ENCODE assay signal across 13 cellular contexts in genomic region chr1:117843791-117844190, GRCh38.
A peak's percentile ranks its signal among the peaks of the same experiment; 100 is the strongest.
DNase-seq lines count a peak whose midpoint lies in the region; ATAC-seq and TF ChIP-seq lines count a peak whose summit lies in the region.
"Had no signal": no experiment of that assay in that cellular context is flagged by ENCODE, and none has a peak within 500 bp of the region (broad histone marks: within the 10 kb centered on the region; RNA-seq: fewer than 3 reads in every experiment).

No MANE protein-coding gene starts in this region.

- no peak overlapping the region for H3K9ac ChIP-seq in PC-3 (ENCODE audit: low read length)

- no peak overlapping the region for H3K27ac Mint-ChIP-seq in activated CD4-positive, alpha-beta memory T cell treated with anti-CD3 and anti-CD28 coated beads, Interleukin-2, amount 10 ng/mL, durations not matched to agents 7 days and 5 days
- H3K27ac Mint-ChIP-seq: B cell; CD4-positive, alpha-beta T cell had no signal

- no peaks in the 10 kb centered on the region for H3K27me3 Mint-ChIP-seq in activated CD4-positive, alpha-beta memory T cell treated with anti-CD3 and anti-CD28 coated beads, Interleukin-2, amount 10 ng/mL, durations not matched to agents 7 days and 5 days
- H3K27me3 Mint-ChIP-seq: B cell; CD4-positive, alpha-beta T cell had no signal

- H3K27ac ChIP-seq in PC-3 (ENCODE audit: low read length) = peak overlapping the region; percentile 25
- no peak overlapping the region for H3K27ac ChIP-seq in ovary
- H3K27ac ChIP-seq in brain microvascular endothelial cell = no peak overlapping the region

- no peak for TF ChIP-seq EP300 in ovary (IDR thresholded peaks at IDR 0.05)

- DNase-seq in HCEC 1CT (peak; percentile 46), PC-3 (peak; percentile 52), epithelial cell of esophagus (ENCODE audit: low read depth) (peak; percentile 27), ovary (no peak), brain microvascular endothelial cell (no peak)
- DNase-seq in activated CD4-positive, alpha-beta memory T cell treated with anti-CD3 and anti-CD28 coated beads, Interleukin-2, amount 10 ng/mL, durations not matched to agents 7 days and 5 days = no peak
- DNase-seq: C1 segment of cervical spinal cord; CD4-positive, alpha-beta T cell; DND-41; GF-D8 had no signal

- H3K9me3 ChIP-seq in PC-3 (ENCODE audit: low read length) = no peaks in the 10 kb centered on the region
- no peaks in the 10 kb centered on the region for H3K9me3 ChIP-seq in ovary

- H3K4me3 ChIP-seq in PC-3 (ENCODE audit: low read length) (no peak overlapping the region), epithelial cell of esophagus (ENCODE audit: low read length) (no peak overlapping the region), ovary (no peak overlapping the region), brain microvascular endothelial cell (ENCODE audit: low read depth, low read length) (no peak overlapping the region)

- H2AFZ ChIP-seq in PC-3 (ENCODE audit: low read length) = no peak overlapping the region

- ATAC-seq in PC-3 (peak; percentile 22), HG02840 (IDR thresholded peaks at IDR 0.05; ENCODE audit: low FRiP score, unreplicated experiment) (no peak)
- ATAC-seq: HepG2 had no signal

- H3K36me3 ChIP-seq in PC-3 (ENCODE audit: low read depth, low read length) (peaks cover 7% of the 10 kb centered on the region; the same call in 1 of the 2 replicates), ovary (no peaks in the 10 kb centered on the region), brain microvascular endothelial cell (replicated peaks) (no peaks in the 10 kb centered on the region)

- H4K20me1 ChIP-seq in PC-3 (ENCODE audit: low read length) = no peaks in the 10 kb centered on the region

- peaks cover 12% of the 10 kb centered on the region for H3K9me3 Mint-ChIP-seq in activated CD4-positive, alpha-beta memory T cell treated with anti-CD3 and anti-CD28 coated beads, Interleukin-2, amount 10 ng/mL, durations not matched to agents 7 days and 5 days

- H3K36me3 Mint-ChIP-seq in activated CD4-positive, alpha-beta memory T cell treated with anti-CD3 and anti-CD28 coated beads, Interleukin-2, amount 10 ng/mL, durations not matched to agents 7 days and 5 days (ENCODE audit: low read depth) = no peaks in the 10 kb centered on the region

- CTCF ChIA-PET in PC-3 (lab: Charles Lee) = no interaction called here
- CTCF ChIA-PET in activated CD4-positive, alpha-beta memory T cell treated with anti-CD3 and anti-CD28 coated beads, Interleukin-2, amount 10 ng/mL, durations not matched to agents 7 days and 5 days (lab: Charles Lee) = interaction anchor here (1.2 kb wide), 1 partner anchor 9 kb away, joined by 3 read pairs; no protein-coding TSS in a partner anchor

- H3K4me1 ChIP-seq in PC-3 (ENCODE audit: insufficient read depth, low read length) (peaks cover 33% of the 10 kb centered on the region), ovary (ENCODE audit: insufficient read depth) (no peaks in the 10 kb centered on the region)

- POLR2A ChIA-PET in PC-3 (lab: Charles Lee; ENCODE audit: unreplicated experiment) = interaction anchor here (0.5 kb wide), 1 partner anchor 9 kb away, joined by 16 read pairs; no protein-coding TSS in a partner anchor
- POLR2A ChIA-PET in activated CD4-positive, alpha-beta memory T cell treated with anti-CD3 and anti-CD28 coated beads, Interleukin-2, amount 10 ng/mL, durations not matched to agents 7 days and 5 days (lab: Charles Lee) = no interaction called here

- H3K4me2 ChIP-seq in PC-3 (ENCODE audit: low read length) = peak overlapping the region; percentile 11; the same call in 1 of the 2 replicates

- H3F3A ChIP-seq in PC-3 (ENCODE audit: low read length, unreplicated experiment) = no peaks in the 10 kb centered on the region

- no peaks in the 10 kb centered on the region for H3K4me1 Mint-ChIP-seq in activated CD4-positive, alpha-beta memory T cell treated with anti-CD3 and anti-CD28 coated beads, Interleukin-2, amount 10 ng/mL, durations not matched to agents 7 days and 5 days
- H3K4me1 Mint-ChIP-seq: B cell had no signal

- TF ChIP-seq POLR2A in ovary (IDR thresholded peaks at IDR 0.05) = no peak

- 65 to 98% (median 88%) methylated on average over 1 of the region's 1 CpG for WGBS in ovary, 3 donors

- intact Hi-C loops in PC-3 (cut with micrococcal nuclease) = loop anchor here (2.0 kb wide), 2 partner anchors 17 to 85 kb away; no protein-coding TSS in a partner anchor
- intact Hi-C loops in ovary (cut with DNase I) = no loop called here

- H3K9me2 ChIP-seq in PC-3 (replicated peaks; ENCODE audit: low read length) = no peaks in the 10 kb centered on the region

- no peaks in the 10 kb centered on the region for H3K79me2 ChIP-seq in PC-3 (ENCODE audit: low read length)

- H3K27me3 ChIP-seq in PC-3 (ENCODE audit: low read length) (no peaks in the 10 kb centered on the region), ovary (no peaks in the 10 kb centered on the region), brain microvascular endothelial cell (replicated peaks) (no peaks in the 10 kb centered on the region)

- BruUV-seq in PC-3 (replicated peaks; lab: Mats Ljungman, UMichigan) = no TSS peak

- H3K4me3 Mint-ChIP-seq in activated CD4-positive, alpha-beta memory T cell treated with anti-CD3 and anti-CD28 coated beads, Interleukin-2, amount 10 ng/mL, durations not matched to agents 7 days and 5 days = no peak overlapping the region
- H3K4me3 Mint-ChIP-seq: B cell; CD4-positive, alpha-beta T cell had no signal

- in situ Hi-C loops in brain microvascular endothelial cell (cut with HindIII; ENCODE audit: low pct_ligation_motif_present, low sequenced_read_pairs) = no loop called here

- TF ChIP-seq CTCF in PC-3 (conservative IDR thresholded peaks at IDR 0.05; ENCODE audit: low read depth, low read length) (no peak), epithelial cell of esophagus (IDR thresholded peaks at IDR 0.05; ENCODE audit: insufficient read depth, low read depth, low read length, missing control alignments) (no peak), ovary (IDR thresholded peaks at IDR 0.05) (no peak), brain microvascular endothelial cell (IDR thresholded peaks at IDR 0.05; ENCODE audit: low read depth, low read length, missing control alignments) (no peak)

Comparison
In these comparisons a context has a peak if more than half of its experiments do, and no peak if none do; other contexts are left out.
1. DNase-seq: peak in HCEC 1CT (single experiment), PC-3 (single experiment) and epithelial cell of esophagus (single experiment); none in ovary (0 of 5), brain microvascular endothelial cell (single experiment) and activated CD4-positive, alpha-beta memory T cell treated with anti-CD3 and anti-CD28 coated beads, Interleukin-2, amount 10 ng/mL, durations not matched to agents 7 days and 5 days (single experiment).